In the genomic region with DNA sequence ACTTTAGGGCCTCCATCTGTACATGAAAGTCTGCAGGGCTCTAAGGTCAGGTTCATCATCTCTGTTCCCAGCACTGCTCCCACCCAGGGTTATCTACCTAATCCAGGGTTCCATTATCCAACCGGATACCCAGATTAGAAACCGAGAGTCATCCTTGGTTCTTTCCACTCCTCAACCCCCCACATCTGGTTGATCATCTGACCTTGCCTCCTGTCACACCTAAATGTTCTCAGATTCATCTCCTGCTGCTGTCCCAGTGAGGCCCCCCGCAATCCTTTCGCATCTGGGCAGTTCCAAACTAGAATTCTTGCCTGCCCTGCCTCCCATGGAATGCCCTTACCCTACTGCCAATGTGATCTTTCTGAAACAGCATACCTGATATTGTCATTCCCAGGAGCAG, we compare ENCODE assay signal across 3 cellular contexts.
TF ChIP-seq lines count a peak whose summit lies in the region.

No MANE protein-coding gene starts in this region.

TF ChIP-seq in IMR-90, 13 proteins besides CTCF, POLR2A, EP300 and RAD21:
- TF ChIP-seq NFE2L2 (IDR thresholded peaks at IDR 0.05; ENCODE audit: low read depth, low read length) (no peak), CHD1 (IDR thresholded peaks at IDR 0.05; ENCODE audit: low read depth, low read length) (no peak), MXI1 (IDR thresholded peaks at IDR 0.05; ENCODE audit: borderline replicate concordance, low read depth, low read length) (no peak), MAZ (IDR thresholded peaks at IDR 0.05; ENCODE audit: borderline replicate concordance, low read depth, low read length) (no peak), RCOR1 (IDR thresholded peaks at IDR 0.05; ENCODE audit: insufficient replicate concordance, low read length) (no peak), BHLHE40 (IDR thresholded peaks at IDR 0.05; ENCODE audit: low read depth, low read length) (no peak), SMC3 (IDR thresholded peaks at IDR 0.05; ENCODE audit: low read depth, low read length) (no peak), RFX5 (IDR thresholded peaks at IDR 0.05; ENCODE audit: low read depth, low read length) (no peak)

TF ChIP-seq in K562, 482 proteins besides CTCF, POLR2A, EP300 and RAD21 (continues in another document):
- TF ChIP-seq MTA2 (IDR thresholded peaks at IDR 0.05; ENCODE audit: low read depth) (peak; percentile 91), ETV5 (CRISPR knock-in tag; IDR thresholded peaks at IDR 0.05; ENCODE audit: low read depth) (peak; percentile 47; the same call in 1 of the 2 replicates), YBX1 (IDR thresholded peaks at IDR 0.05) (no peak), DNMT1 (IDR thresholded peaks at IDR 0.05) (no peak), NFIC (IDR thresholded peaks at IDR 0.05) (peak; percentile 74), DACH1 (IDR thresholded peaks at IDR 0.05; ENCODE audit: partially characterized antibody) (peak; percentile 41), RCOR1 (IDR thresholded peaks at IDR 0.05; ENCODE audit: borderline replicate concordance in 1 of 2, low read depth in 2 of 2, low read length in 2 of 2) (peak; percentile 57 to 97; a peak in 3 of 4 replicates), GATA2 (CRISPR knock-in tag; IDR thresholded peaks at IDR 0.05) (peak; percentile 52; the same call in 1 of the 2 replicates), TBL1XR1 (IDR thresholded peaks at IDR 0.05; ENCODE audit: low read length in 2 of 2) (peak; percentile 16 to 80; a peak in 2 of 4 replicates), NR2C1 (IDR thresholded peaks at IDR 0.05) (peak; percentile 50), NR2C1 (tag; IDR thresholded peaks at IDR 0.05) (peak; percentile 71), SMARCA4 (IDR thresholded peaks at IDR 0.05) (peak; percentile 90), MXI1 (IDR thresholded peaks at IDR 0.05; ENCODE audit: low read depth, low read length) (no peak), RB1 (IDR thresholded peaks at IDR 0.05; ENCODE audit: low read depth) (no peak), U2AF2 (optimal IDR thresholded peaks at IDR 0.05; ENCODE audit: low read depth, low read length) (no peak), NCOA4 (IDR thresholded peaks at IDR 0.05; ENCODE audit: partially characterized antibody) (no peak), SMARCE1 (IDR thresholded peaks at IDR 0.05) (peak; percentile 70; the same call in 1 of the 2 replicates), LARP7 (IDR thresholded peaks at IDR 0.05) (no peak), ARID1B (IDR thresholded peaks at IDR 0.05) (peak; percentile 95), TFAM (CRISPR knock-in tag; conservative IDR thresholded peaks at IDR 0.05) (no peak), E2F3 (CRISPR knock-in tag; IDR thresholded peaks at IDR 0.05) (no peak), ZNF668 (CRISPR knock-in tag; IDR thresholded peaks at IDR 0.05) (no peak), ETV1 (tag; conservative IDR thresholded peaks at IDR 0.05; ENCODE audit: low read depth) (peak; percentile 77), ZNF79 (CRISPR knock-in tag; IDR thresholded peaks at IDR 0.05; ENCODE audit: low read depth) (no peak), CREM (IDR thresholded peaks at IDR 0.05; ENCODE audit: low read depth) (no peak), CREB1 (IDR thresholded peaks at IDR 0.05) (no peak), CREB1 (CRISPR knock-in tag; IDR thresholded peaks at IDR 0.05) (no peak), ZNF316 (IDR thresholded peaks at IDR 0.05) (peak; percentile 22; the same call in 1 of the 2 replicates), POLR2AphosphoS5 (IDR thresholded peaks at IDR 0.05; ENCODE audit: control insufficient read depth, insufficient read depth, low read depth, low read length) (peak; percentile 80), MYNN (IDR thresholded peaks at IDR 0.05) (no peak), MYNN (CRISPR knock-in tag; IDR thresholded peaks at IDR 0.05) (no peak), STAT5A (IDR thresholded peaks at IDR 0.05; ENCODE audit: borderline replicate concordance, low read length) (peak; percentile 72), PHF21A (IDR thresholded peaks at IDR 0.05; ENCODE audit: borderline replicate concordance, low read depth) (no peak)
- TF ChIP-seq, protein P1, sequence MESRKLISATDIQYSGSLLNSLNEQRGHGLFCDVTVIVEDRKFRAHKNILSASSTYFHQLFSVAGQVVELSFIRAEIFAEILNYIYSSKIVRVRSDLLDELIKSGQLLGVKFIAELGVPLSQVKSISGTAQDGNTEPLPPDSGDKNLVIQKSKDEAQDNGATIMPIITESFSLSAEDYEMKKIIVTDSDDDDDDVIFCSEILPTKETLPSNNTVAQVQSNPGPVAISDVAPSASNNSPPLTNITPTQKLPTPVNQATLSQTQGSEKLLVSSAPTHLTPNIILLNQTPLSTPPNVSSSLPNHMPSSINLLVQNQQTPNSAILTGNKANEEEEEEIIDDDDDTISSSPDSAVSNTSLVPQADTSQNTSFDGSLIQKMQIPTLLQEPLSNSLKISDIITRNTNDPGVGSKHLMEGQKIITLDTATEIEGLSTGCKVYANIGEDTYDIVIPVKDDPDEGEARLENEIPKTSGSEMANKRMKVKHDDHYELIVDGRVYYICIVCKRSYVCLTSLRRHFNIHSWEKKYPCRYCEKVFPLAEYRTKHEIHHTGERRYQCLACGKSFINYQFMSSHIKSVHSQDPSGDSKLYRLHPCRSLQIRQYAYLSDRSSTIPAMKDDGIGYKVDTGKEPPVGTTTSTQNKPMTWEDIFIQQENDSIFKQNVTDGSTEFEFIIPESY (CRISPR knock-in tag; IDR thresholded peaks at IDR 0.05), result no peak
- TF ChIP-seq, protein P2, sequence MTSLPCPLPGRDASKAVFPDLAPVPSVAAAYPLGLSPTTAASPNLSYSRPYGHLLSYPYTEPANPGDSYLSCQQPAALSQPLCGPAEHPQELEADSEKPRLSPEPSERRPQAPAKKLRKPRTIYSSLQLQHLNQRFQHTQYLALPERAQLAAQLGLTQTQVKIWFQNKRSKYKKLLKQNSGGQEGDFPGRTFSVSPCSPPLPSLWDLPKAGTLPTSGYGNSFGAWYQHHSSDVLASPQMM (CRISPR knock-in tag; IDR thresholded peaks at IDR 0.05), result no peak
- TF ChIP-seq, protein P3, sequence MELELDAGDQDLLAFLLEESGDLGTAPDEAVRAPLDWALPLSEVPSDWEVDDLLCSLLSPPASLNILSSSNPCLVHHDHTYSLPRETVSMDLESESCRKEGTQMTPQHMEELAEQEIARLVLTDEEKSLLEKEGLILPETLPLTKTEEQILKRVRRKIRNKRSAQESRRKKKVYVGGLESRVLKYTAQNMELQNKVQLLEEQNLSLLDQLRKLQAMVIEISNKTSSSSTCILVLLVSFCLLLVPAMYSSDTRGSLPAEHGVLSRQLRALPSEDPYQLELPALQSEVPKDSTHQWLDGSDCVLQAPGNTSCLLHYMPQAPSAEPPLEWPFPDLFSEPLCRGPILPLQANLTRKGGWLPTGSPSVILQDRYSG (tag; conservative IDR thresholded peaks at IDR 0.05; ENCODE audit: low read depth), result no peak
- TF ChIP-seq, protein P4, sequence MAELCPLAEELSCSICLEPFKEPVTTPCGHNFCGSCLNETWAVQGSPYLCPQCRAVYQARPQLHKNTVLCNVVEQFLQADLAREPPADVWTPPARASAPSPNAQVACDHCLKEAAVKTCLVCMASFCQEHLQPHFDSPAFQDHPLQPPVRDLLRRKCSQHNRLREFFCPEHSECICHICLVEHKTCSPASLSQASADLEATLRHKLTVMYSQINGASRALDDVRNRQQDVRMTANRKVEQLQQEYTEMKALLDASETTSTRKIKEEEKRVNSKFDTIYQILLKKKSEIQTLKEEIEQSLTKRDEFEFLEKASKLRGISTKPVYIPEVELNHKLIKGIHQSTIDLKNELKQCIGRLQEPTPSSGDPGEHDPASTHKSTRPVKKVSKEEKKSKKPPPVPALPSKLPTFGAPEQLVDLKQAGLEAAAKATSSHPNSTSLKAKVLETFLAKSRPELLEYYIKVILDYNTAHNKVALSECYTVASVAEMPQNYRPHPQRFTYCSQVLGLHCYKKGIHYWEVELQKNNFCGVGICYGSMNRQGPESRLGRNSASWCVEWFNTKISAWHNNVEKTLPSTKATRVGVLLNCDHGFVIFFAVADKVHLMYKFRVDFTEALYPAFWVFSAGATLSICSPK (IDR thresholded peaks at IDR 0.05; ENCODE audit: borderline replicate concordance), result no peak

TF ChIP-seq in GM12891, 5 proteins besides CTCF, POLR2A, EP300 and RAD21:
- TF ChIP-seq PAX5 (IDR thresholded peaks at IDR 0.05; ENCODE audit: insufficient read depth, low read length, severe bottlenecking), result no peak
- TF ChIP-seq POLR2AphosphoS5 (IDR thresholded peaks at IDR 0.05; ENCODE audit: low read depth, low read length), result no peak
- no peak for TF ChIP-seq POU2F2 (IDR thresholded peaks at IDR 0.05; ENCODE audit: low read depth, low read length)
- no peak for TF ChIP-seq SPI1 (IDR thresholded peaks at IDR 0.05; ENCODE audit: low read depth, low read length)
- no peak for TF ChIP-seq TAF1 (IDR thresholded peaks at IDR 0.05; ENCODE audit: low read depth, low read length)
